In the genomic region with DNA sequence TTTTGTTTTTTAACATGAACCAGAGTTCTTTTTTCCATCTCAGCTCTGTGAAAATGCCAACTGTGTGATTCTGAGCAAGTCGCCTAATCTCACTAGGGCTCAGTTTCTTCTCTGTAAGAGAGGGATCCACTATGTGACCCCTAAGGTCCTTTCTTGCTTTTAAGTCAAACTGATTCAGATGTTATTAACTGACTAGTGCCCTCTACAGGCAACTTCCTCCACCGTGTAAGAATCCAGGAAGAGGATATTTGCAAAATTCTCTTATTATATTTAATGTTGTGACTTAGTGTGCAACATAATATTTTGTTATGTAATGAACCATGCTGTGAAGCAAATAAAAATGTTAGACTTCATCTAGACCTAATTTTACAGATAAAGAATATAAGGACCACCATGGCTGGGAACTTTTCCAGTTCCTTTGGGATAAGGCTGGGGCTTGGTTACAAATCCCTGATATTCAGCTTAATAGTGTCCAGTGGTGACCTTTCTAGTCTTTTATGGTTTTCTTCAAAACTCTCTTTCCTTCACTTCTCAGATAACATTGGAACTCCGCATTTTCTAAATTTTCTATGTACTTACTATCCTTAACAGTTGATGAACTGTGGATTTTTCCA, we compare ENCODE assay signal across 8 cellular contexts.
DNase-seq lines count a peak whose midpoint lies in the region; ATAC-seq and TF ChIP-seq lines count a peak whose summit lies in the region.

No MANE protein-coding gene starts in this region.

- no peak overlapping the region for H3K4me2 ChIP-seq in neuronal stem cell (ENCODE audit: insufficient read depth, low read length, poor library complexity, severe bottlenecking)

- no CpG with 5 or more reads among the region's 3 CpGs for WGBS in neuronal stem cell (ENCODE audit: extremely low coverage in 2 of 2, insufficient read length in 2 of 2, insufficient replicate concordance in 1 of 2), 2 donors

- no peak overlapping the region for H3K23ac ChIP-seq in neuronal stem cell (ENCODE audit: low read depth, low read length, poor library complexity)

- no peaks in the 10 kb centered on the region for H3K4me1 ChIP-seq in neuronal stem cell (ENCODE audit: control insufficient read depth in 2 of 2, insufficient read depth in 1 of 2, low read depth in 1 of 2, low read length in 2 of 2)

- no peak overlapping the region for H4K91ac ChIP-seq in neuronal stem cell (ENCODE audit: low read depth, low read length, poor library complexity)

- H4K8ac ChIP-seq in neuronal stem cell (ENCODE audit: low read depth, low read length) = no peak overlapping the region

- H3K4me3 ChIP-seq in BJ (ENCODE audit: low read depth, low read length) (no peak overlapping the region), neuronal stem cell (ENCODE audit: low read length in 2 of 2) (no peak overlapping the region)

- H3K36me3 ChIP-seq in BJ (ENCODE audit: control insufficient read depth, insufficient read depth, low read length) = no peaks in the 10 kb centered on the region
- H3K36me3 ChIP-seq in neuronal stem cell (replicated peaks in 1 of 2; ENCODE audit: control insufficient read depth in 2 of 2, insufficient read depth in 2 of 2, low read length in 2 of 2) = no peaks in the 10 kb centered on the region

- no peak overlapping the region for H3K27ac Mint-ChIP-seq in activated B cell treated with CpG ODN at 0.5 μM for 24 hours

- no peaks in the 10 kb centered on the region for H3K79me1 ChIP-seq in neuronal stem cell (ENCODE audit: low read depth, low read length)

- no peak overlapping the region for H3K14ac ChIP-seq in neuronal stem cell (ENCODE audit: low read length)

- no peaks in the 10 kb centered on the region for H3K4me1 Mint-ChIP-seq in activated B cell treated with CpG ODN at 0.5 μM for 24 hours

- no peak overlapping the region for H3K9ac ChIP-seq in neuronal stem cell (ENCODE audit: low read depth, low read length, poor library complexity)

- no peak overlapping the region for H2BK120ac ChIP-seq in neuronal stem cell (ENCODE audit: low read depth, low read length)

- no peak overlapping the region for H3K27ac ChIP-seq in neuronal stem cell (replicated peaks; ENCODE audit: low read length)

- TF ChIP-seq CTCF in BJ (IDR thresholded peaks at IDR 0.05; ENCODE audit: insufficient read depth, low read depth, low read length) = peak; percentile 71
- TF ChIP-seq CTCF in activated B cell treated with CpG ODN at 0.5 μM for 24 hours (IDR thresholded peaks at IDR 0.05) = peak; percentile 54

- H2AFZ ChIP-seq in neuronal stem cell (ENCODE audit: low read length) = no peak overlapping the region

- H3K4me3 Mint-ChIP-seq in activated B cell treated with CpG ODN at 0.5 μM for 24 hours = no peak overlapping the region

- intact Hi-C loops in activated B cell treated with CpG ODN at 0.5 μM for 24 hours (cut with micrococcal nuclease) = loop anchor here (1.0 to 2.0 kb wide), 6 partner anchors 26 to 1214 kb away; no protein-coding TSS in a partner anchor

- CTCF ChIA-PET in BJ (lab: Yijun Ruan, JAX) (interaction anchor here (0.6 to 4.5 kb wide), 9 partner anchors 8 to 485 kb away, joined by 3 to 26 read pairs (median 4); no protein-coding TSS in a partner anchor), activated B cell treated with CpG ODN at 0.5 μM for 24 hours (lab: Charles Lee) (interaction anchor here (1.6 to 5.7 kb wide), 4 partner anchors 11 to 176 kb away, joined by 4 to 101 read pairs (median 9); no protein-coding TSS in a partner anchor)

- ATAC-seq in GM18517 (IDR thresholded peaks at IDR 0.05; ENCODE audit: unreplicated experiment) (peak; percentile 77), activated B cell treated with CpG ODN at 0.5 μM for 24 hours (ENCODE audit: low read depth) (peak; percentile 56), HG02970 (IDR thresholded peaks at IDR 0.05; ENCODE audit: low FRiP score, unreplicated experiment) (no peak), HG03175 (IDR thresholded peaks at IDR 0.05; ENCODE audit: unreplicated experiment) (no peak)

- no peaks in the 10 kb centered on the region for H3K9me3 Mint-ChIP-seq in activated B cell treated with CpG ODN at 0.5 μM for 24 hours

- DNase-seq in BJ (ENCODE audit: low read depth) (no peak), LoVo (ENCODE audit: low spot score) (peak; percentile 56), activated B cell treated with CpG ODN at 0.5 μM for 24 hours (no peak), fibroblast of peridontal ligament (ENCODE audit: extremely low read depth) (peak; percentile 83), neuronal stem cell (ENCODE audit: low spot score) (peak; percentile 26)

- no peak overlapping the region for H3K18ac ChIP-seq in neuronal stem cell (ENCODE audit: low read length)

- H3K4ac ChIP-seq in neuronal stem cell (ENCODE audit: low read length) = no peak overlapping the region

- no peaks in the 10 kb centered on the region for H3K27me3 ChIP-seq in BJ (ENCODE audit: control insufficient read depth, insufficient read depth, low read length)
- peaks cover 0 to 5% (median 0%) of the 10 kb centered on the region in 3 experiments for H3K27me3 ChIP-seq in neuronal stem cell (ENCODE audit: control insufficient read depth in 3 of 3, insufficient read depth in 3 of 3, low read depth in 1 of 3, low read length in 3 of 3)

- POLR2A ChIA-PET in BJ (lab: Charles Lee) = no interaction called here
- POLR2A ChIA-PET in activated B cell treated with CpG ODN at 0.5 μM for 24 hours (lab: Charles Lee) = no interaction called here

- H3K9me3 ChIP-seq in neuronal stem cell (replicated peaks in 1 of 2; ENCODE audit: control insufficient read depth in 2 of 2, insufficient read depth in 1 of 2, low read depth in 1 of 2, low read length in 2 of 2) = no peaks in the 10 kb centered on the region

- H2BK15ac ChIP-seq in neuronal stem cell (ENCODE audit: low read length) = no peak overlapping the region

- H2BK5ac ChIP-seq in neuronal stem cell (ENCODE audit: low read length) = no peak overlapping the region

- no peak overlapping the region for H2AK5ac ChIP-seq in neuronal stem cell (ENCODE audit: low read depth, low read length)

- H3K27me3 Mint-ChIP-seq in activated B cell treated with CpG ODN at 0.5 μM for 24 hours = no peaks in the 10 kb centered on the region

- no peaks in the 10 kb centered on the region for H3K36me3 Mint-ChIP-seq in activated B cell treated with CpG ODN at 0.5 μM for 24 hours (ENCODE audit: low read depth)

- H2BK12ac ChIP-seq in neuronal stem cell (ENCODE audit: low read length) = no peak overlapping the region

Comparison
In these comparisons a context has a peak if more than half of its experiments do, and no peak if none do; other contexts are left out.
1. DNase-seq: peak in LoVo (single experiment), fibroblast of peridontal ligament (single experiment) and neuronal stem cell (single experiment); none in BJ (single experiment) and activated B cell treated with CpG ODN at 0.5 μM for 24 hours (single experiment).
2. ATAC-seq: peak in GM18517 (single experiment) and activated B cell treated with CpG ODN at 0.5 μM for 24 hours (single experiment); none in HG02970 (single experiment) and HG03175 (single experiment).